19 cellular contexts compared by ENCODE assay signal in genomic region chr2:127769587-127769986, GRCh38. TPM values are rescaled to one million over a fixed set of nuclear protein-coding genes. Genes with fewer than 3 reads are reported as not detected.
DNase-seq lines count a peak whose midpoint lies in the region; ATAC-seq, FAIRE-seq and TF ChIP-seq lines count a peak whose summit lies in the region.
"Had no signal": no experiment of that assay in that cellular context is flagged by ENCODE, and none has a peak within 500 bp of the region (broad histone marks: within the 10 kb centered on the region; RNA-seq: fewer than 3 reads in every experiment).

No MANE protein-coding gene starts in this region.

- H3K27me3 Mint-ChIP-seq in Calu3 (ENCODE audit: unreplicated experiment): no peaks in the 10 kb centered on the region

- no peaks in the 10 kb centered on the region for H4K20me1 ChIP-seq in keratinocyte (ENCODE audit: control insufficient read depth, extremely low read depth, insufficient read depth, low read length)

- intact Hi-C loops in Calu3 (cut with micrococcal nuclease; ENCODE audit: unreplicated experiment) (no loop called here), A673 (cut with micrococcal nuclease; ENCODE audit: unreplicated experiment) (no loop called here)

- CTCF ChIA-PET in Calu3 (lab: Charles Lee): no interaction called here
- CTCF ChIA-PET in A673 (lab: Charles Lee): no interaction called here

- peak overlapping the region; percentile 15 for H3K27ac Mint-ChIP-seq in Calu3 (ENCODE audit: unreplicated experiment)

- TF ChIP-seq CTCF in Calu3 (IDR thresholded peaks at IDR 0.05; ENCODE audit: unreplicated experiment) (no peak), keratinocyte (optimal IDR thresholded peaks at IDR 0.05 in 1 of 3, IDR thresholded peaks at IDR 0.05 in 1 of 3, conservative IDR thresholded peaks at IDR 0.05 in 1 of 3; ENCODE audit: extremely low read depth in 1 of 3, insufficient read depth in 2 of 3, low read length in 3 of 3) (no peak), A673 (conservative IDR thresholded peaks at IDR 0.05; ENCODE audit: low read depth, low read length) (no peak)

- H3K4me1 ChIP-seq in ACC112 (ENCODE audit: control insufficient read depth, insufficient read depth, low read length, unreplicated experiment) (peaks cover 23% of the 10 kb centered on the region), keratinocyte (ENCODE audit: control insufficient read depth, extremely low read depth, insufficient read depth, low read length) (peaks cover 22% of the 10 kb centered on the region), A673 (ENCODE audit: insufficient read depth, low read length, poor library complexity, severe bottlenecking) (peaks cover 11% of the 10 kb centered on the region)

- no TSS peak for BruUV-seq in Calu3 (replicated peaks; lab: Mats Ljungman, UMichigan)
- BruUV-seq in A673 (replicated peaks; lab: Mats Ljungman, UMichigan): no TSS peak

- no peaks in the 10 kb centered on the region for H3K9me3 ChIP-seq in keratinocyte (ENCODE audit: control insufficient read depth, low read depth, low read length)
- no peaks in the 10 kb centered on the region for H3K9me3 ChIP-seq in A673 (ENCODE audit: low read depth, low read length, poor library complexity, severe bottlenecking)
- H3K9me3 ChIP-seq: gastroesophageal sphincter had no signal

- H3K4me1 Mint-ChIP-seq in Calu3 (ENCODE audit: low read depth, unreplicated experiment): peaks cover 15% of the 10 kb centered on the region

- H2AFZ ChIP-seq in ACC112 (ENCODE audit: low read length, unreplicated experiment) (no peak overlapping the region), keratinocyte (ENCODE audit: control insufficient read depth, low read length) (no peak overlapping the region)

- H3K36me3 ChIP-seq in ACC112 (ENCODE audit: insufficient read depth, low read length) (peaks cover 15% of the 10 kb centered on the region; the same call in 1 of the 2 replicates), keratinocyte (ENCODE audit: control insufficient read depth in 2 of 2, extremely low read depth in 1 of 2, insufficient read depth in 2 of 2, low read length in 2 of 2) (peaks cover 2 to 12% of the 10 kb centered on the region in 2 experiments), A673 (ENCODE audit: insufficient read depth, low read length, poor library complexity, severe bottlenecking) (peaks cover 35% of the 10 kb centered on the region)

- peak overlapping the region; percentile 90; the same call in 1 of the 2 replicates for H3K27ac ChIP-seq in ACC112 (ENCODE audit: low read depth, low read length)
- H3K27ac ChIP-seq in keratinocyte (ENCODE audit: control insufficient read depth, insufficient read depth, low read length): peak overlapping the region; percentile 55
- no peak overlapping the region for H3K27ac ChIP-seq in A673 (ENCODE audit: low read depth, low read length, poor library complexity, severe bottlenecking)
- H3K27ac ChIP-seq: gastroesophageal sphincter had no signal

- peaks cover 29% of the 10 kb centered on the region for H3K36me3 Mint-ChIP-seq in Calu3 (ENCODE audit: insufficient read depth, unreplicated experiment)

- dilution Hi-C loops in keratinocyte (cut with MboI; ENCODE audit: extremely low pct_ligation_motif_present, low sequenced_read_pairs): no loop called here

- peaks cover 32% of the 10 kb centered on the region for H3K79me2 ChIP-seq in ACC112 (ENCODE audit: control insufficient read depth, insufficient read depth, low read length, unreplicated experiment)
- peaks cover 17% of the 10 kb centered on the region for H3K79me2 ChIP-seq in keratinocyte (ENCODE audit: control insufficient read depth, insufficient read depth, low read length)

- no peak overlapping the region for H3K4me3 Mint-ChIP-seq in Calu3 (ENCODE audit: low read depth, unreplicated experiment)

- no peaks in the 10 kb centered on the region for H3K9me1 ChIP-seq in keratinocyte (ENCODE audit: control insufficient read depth, extremely low read depth, insufficient read depth, low read length)

- no peaks in the 10 kb centered on the region for H3K27me3 ChIP-seq in ACC112 (ENCODE audit: insufficient read depth, low read length)
- no peaks in the 10 kb centered on the region for H3K27me3 ChIP-seq in keratinocyte (ENCODE audit: control insufficient read depth, extremely low read depth, insufficient read depth, low read length)
- H3K27me3 ChIP-seq in A673 (replicated peaks; ENCODE audit: insufficient read depth, low read depth, low read length, poor library complexity): no peaks in the 10 kb centered on the region
- H3K27me3 ChIP-seq: gastroesophageal sphincter had no signal

- DNase-seq in Calu3 (no peak), NCI-H526 (lab: John Stamatoyannopoulos, UW) (peak; percentile 5 to 29), keratinocyte (ENCODE audit: low read depth, low spot score) (no peak), A673 (ENCODE audit: low spot score) (no peak), C1 segment of cervical spinal cord (lab: John Stamatoyannopoulos, UW) (no peak), RKO (ENCODE audit: low spot score) (no peak)
- DNase-seq: activated CD4-positive, alpha-beta T cell treated with anti-CD3 and anti-CD28 coated beads for 48 hours; aorta; DMS79; NCI-H1417; NCI-H2107; NCI-H524 treated with DMSO at 0.1 percent for 48 hours; stimulated activated naive CD4-positive, alpha-beta T cell treated with Interleukin-2 at 50 U/mL for 16 hours had no signal

- no peaks in the 10 kb centered on the region for H3K9me3 Mint-ChIP-seq in Calu3 (ENCODE audit: low read depth, unreplicated experiment)

- no peak for ATAC-seq in GM21576 (IDR thresholded peaks at IDR 0.05; ENCODE audit: unreplicated experiment)
- ATAC-seq: gastroesophageal sphincter, GM12878, HepG2 had no signal

- H3K4me2 ChIP-seq in keratinocyte (ENCODE audit: control insufficient read depth, extremely low read depth, insufficient read depth, low read depth, low read length): no peak overlapping the region

- H3K4me3 ChIP-seq in ACC112 (ENCODE audit: low read depth, low read length): no peak overlapping the region
- H3K4me3 ChIP-seq in keratinocyte (ENCODE audit: control insufficient read depth in 2 of 3, extremely low read depth in 1 of 3, insufficient read depth in 2 of 3, low read depth in 1 of 3, low read length in 3 of 3): no peak overlapping the region
- no peak overlapping the region for H3K4me3 ChIP-seq in A673 (ENCODE audit: low read depth, low read length, poor library complexity, severe bottlenecking)
- H3K4me3 ChIP-seq: gastroesophageal sphincter, GM12878 had no signal

- no peak for FAIRE-seq in keratinocyte (lab: Jason Lieb, UNC)
- FAIRE-seq: GM12878, H54, HepG2 had no signal

- H3K9ac ChIP-seq in keratinocyte (ENCODE audit: control insufficient read depth, extremely low read depth, insufficient read depth, low read length): no peak overlapping the region

- POLR2A ChIA-PET in A673 (lab: Charles Lee; ENCODE audit: low non-redundant PET): no interaction called here

RNA-seq across cellular contexts. Expression of gene WDR33, which starts 41.4 kb away (rescaled TPM):
- total RNA-seq in Calu3 (2022) (61.1 and 64.7 TPM in 2 replicates), A673 (2021) (83.8 and 87.1 TPM in 2 replicates)
- 25.4 to 44.5 TPM (median 26.5 TPM) in 3 replicates for polyA plus RNA-seq in keratinocyte
- polyA plus RNA-seq in keratinocyte (2011; ENCODE audit: low read depth): 35.5 TPM
- polyA plus RNA-seq in keratinocyte (2011; cell fraction: cytosol; rRNA removed): 12.5 and 26.0 TPM in 2 replicates
- polyA plus RNA-seq in keratinocyte (2011; cell fraction: nucleus; rRNA removed): 33.1 and 38.9 TPM in 2 replicates
- 16.6 and 19.4 TPM in 2 replicates for polyA plus RNA-seq in keratinocyte (2012; ENCODE audit: low replicate concordance)
- 21.3 to 73.0 TPM (median 38.2 TPM) in 3 replicates for polyA minus RNA-seq in keratinocyte
- 15.3 TPM for polyA minus RNA-seq in keratinocyte (2011; cell fraction: cytosol; rRNA and poly(A)+ RNA removed)
- polyA minus RNA-seq in keratinocyte (2011; cell fraction: nucleus; rRNA and poly(A)+ RNA removed): 33.6 and 90.4 TPM in 2 replicates

Comparison
In these comparisons a context has a peak if more than half of its experiments do, and no peak if none do; other contexts are left out.
1. DNase-seq: peak in NCI-H526 (2 of 2); none in Calu3 (single experiment), keratinocyte (single experiment), A673 (single experiment), C1 segment of cervical spinal cord (0 of 14) and RKO (single experiment).